Comparison of ENCODE assay signal across 1 cellular context in the genomic region with DNA sequence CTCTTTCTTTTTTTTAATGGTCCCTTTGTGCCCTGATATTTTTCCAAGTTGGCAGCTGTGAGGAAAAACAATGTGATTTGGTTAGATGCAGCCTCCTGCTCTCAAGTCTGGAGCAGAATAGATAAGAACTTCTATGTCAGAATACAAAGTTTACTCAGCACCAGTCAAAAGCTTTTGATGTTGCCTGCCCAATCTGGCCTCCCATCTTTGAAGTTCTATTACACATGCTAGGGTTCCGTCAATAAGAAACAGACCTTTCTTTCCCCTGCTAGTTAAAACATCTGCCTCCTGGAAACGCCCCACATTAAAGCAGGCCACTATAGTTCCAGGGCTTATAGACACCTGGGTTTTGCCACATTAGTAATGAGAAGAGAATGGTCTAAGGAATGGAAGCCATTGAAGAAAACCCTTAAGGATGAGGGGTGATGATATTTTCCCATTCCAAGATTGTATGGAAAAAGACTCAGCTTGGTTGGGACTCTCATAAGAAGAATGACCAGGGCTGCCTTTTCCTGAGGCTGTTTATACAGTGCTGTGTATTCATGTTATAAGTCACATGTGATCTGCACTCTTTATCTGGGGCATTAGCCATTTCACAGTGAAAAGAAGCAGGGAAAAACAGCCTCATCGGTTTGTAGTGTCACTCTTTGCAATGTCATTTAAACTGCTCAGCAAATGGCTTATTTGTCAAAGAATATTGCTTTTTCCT.
TF ChIP-seq lines count a peak whose summit lies in the region.

No MANE protein-coding gene starts in this region.

TF ChIP-seq in HepG2, 621 proteins besides CTCF, POLR2A, EP300 and RAD21 (continued from another document):
- TF ChIP-seq PRDM10 (CRISPR knock-in tag; IDR thresholded peaks at IDR 0.05; ENCODE audit: low read depth): 0 out of 2 replicates have a peak, but pooled peaks have one; percentile 14
- TF ChIP-seq FOXO1 (CRISPR knock-in tag; IDR thresholded peaks at IDR 0.05): peak; percentile 89
- TF ChIP-seq, protein P1, sequence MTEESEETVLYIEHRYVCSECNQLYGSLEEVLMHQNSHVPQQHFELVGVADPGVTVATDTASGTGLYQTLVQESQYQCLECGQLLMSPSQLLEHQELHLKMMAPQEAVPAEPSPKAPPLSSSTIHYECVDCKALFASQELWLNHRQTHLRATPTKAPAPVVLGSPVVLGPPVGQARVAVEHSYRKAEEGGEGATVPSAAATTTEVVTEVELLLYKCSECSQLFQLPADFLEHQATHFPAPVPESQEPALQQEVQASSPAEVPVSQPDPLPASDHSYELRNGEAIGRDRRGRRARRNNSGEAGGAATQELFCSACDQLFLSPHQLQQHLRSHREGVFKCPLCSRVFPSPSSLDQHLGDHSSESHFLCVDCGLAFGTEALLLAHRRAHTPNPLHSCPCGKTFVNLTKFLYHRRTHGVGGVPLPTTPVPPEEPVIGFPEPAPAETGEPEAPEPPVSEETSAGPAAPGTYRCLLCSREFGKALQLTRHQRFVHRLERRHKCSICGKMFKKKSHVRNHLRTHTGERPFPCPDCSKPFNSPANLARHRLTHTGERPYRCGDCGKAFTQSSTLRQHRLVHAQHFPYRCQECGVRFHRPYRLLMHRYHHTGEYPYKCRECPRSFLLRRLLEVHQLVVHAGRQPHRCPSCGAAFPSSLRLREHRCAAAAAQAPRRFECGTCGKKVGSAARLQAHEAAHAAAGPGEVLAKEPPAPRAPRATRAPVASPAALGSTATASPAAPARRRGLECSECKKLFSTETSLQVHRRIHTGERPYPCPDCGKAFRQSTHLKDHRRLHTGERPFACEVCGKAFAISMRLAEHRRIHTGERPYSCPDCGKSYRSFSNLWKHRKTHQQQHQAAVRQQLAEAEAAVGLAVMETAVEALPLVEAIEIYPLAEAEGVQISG (CRISPR knock-in tag; IDR thresholded peaks at IDR 0.05): no peak
- TF ChIP-seq ZNF646 (CRISPR knock-in tag; IDR thresholded peaks at IDR 0.05): peak; percentile 40; the same call in 1 of the 2 replicates
- TF ChIP-seq MED8 (CRISPR knock-in tag; IDR thresholded peaks at IDR 0.05; ENCODE audit: insufficient replicate concordance): peak; percentile 43
- peak; percentile 39; the same call in 1 of the 2 replicates for TF ChIP-seq HNF4G (IDR thresholded peaks at IDR 0.05; ENCODE audit: borderline replicate concordance, low read depth, low read length)
- TF ChIP-seq HNF4G (CRISPR knock-in tag; IDR thresholded peaks at IDR 0.05; ENCODE audit: borderline replicate concordance, low read depth): no peak
- peak; percentile 95 for TF ChIP-seq HMG20A (CRISPR knock-in tag; IDR thresholded peaks at IDR 0.05; ENCODE audit: borderline replicate concordance)
- TF ChIP-seq ZNF382 (CRISPR knock-in tag; IDR thresholded peaks at IDR 0.05; ENCODE audit: borderline replicate concordance): no peak
- peak; percentile 62; the same call in 1 of the 2 replicates for TF ChIP-seq MEIS2 (CRISPR knock-in tag; IDR thresholded peaks at IDR 0.05)
- no peak for TF ChIP-seq ZFP36L1 (CRISPR knock-in tag; IDR thresholded peaks at IDR 0.05)
- TF ChIP-seq ZNF580 (CRISPR knock-in tag; IDR thresholded peaks at IDR 0.05; ENCODE audit: borderline replicate concordance, low read depth): peak; percentile 47; the same call in 1 of the 2 replicates
- TF ChIP-seq ZFP90 (CRISPR knock-in tag; IDR thresholded peaks at IDR 0.05; ENCODE audit: borderline replicate concordance): no peak
- 0 out of 2 replicates have a peak, but pooled peaks have one; percentile 58 for TF ChIP-seq SMYD3 (CRISPR knock-in tag; IDR thresholded peaks at IDR 0.05)
- peak; percentile 87 for TF ChIP-seq ZNF609 (CRISPR knock-in tag; IDR thresholded peaks at IDR 0.05; ENCODE audit: borderline replicate concordance)
- peak; percentile 75; the same call in 1 of the 2 replicates for TF ChIP-seq RCOR2 (CRISPR knock-in tag; IDR thresholded peaks at IDR 0.05)
- TF ChIP-seq PPARG (CRISPR knock-in tag; conservative IDR thresholded peaks at IDR 0.05): peak; percentile 78; the same call in 1 of the 2 replicates
- peak; percentile 40; the same call in 1 of the 2 replicates for TF ChIP-seq THRA (CRISPR knock-in tag; IDR thresholded peaks at IDR 0.05; ENCODE audit: borderline replicate concordance)
- TF ChIP-seq ATRX (CRISPR knock-in tag; IDR thresholded peaks at IDR 0.05; ENCODE audit: borderline replicate concordance): no peak
- TF ChIP-seq ZFP36 (IDR thresholded peaks at IDR 0.05; ENCODE audit: borderline replicate concordance, low read depth, low read length, partially characterized antibody): no peak
- TF ChIP-seq BCL6 (CRISPR knock-in tag; IDR thresholded peaks at IDR 0.05): peak; percentile 89
- TF ChIP-seq REL (CRISPR knock-in tag; conservative IDR thresholded peaks at IDR 0.05): no peak
- TF ChIP-seq ZNF737 (CRISPR knock-in tag; IDR thresholded peaks at IDR 0.05; ENCODE audit: borderline replicate concordance): no peak
- no peak for TF ChIP-seq PHF5A (CRISPR knock-in tag; IDR thresholded peaks at IDR 0.05; ENCODE audit: low read depth, unreplicated experiment)
- TF ChIP-seq, protein P2, sequence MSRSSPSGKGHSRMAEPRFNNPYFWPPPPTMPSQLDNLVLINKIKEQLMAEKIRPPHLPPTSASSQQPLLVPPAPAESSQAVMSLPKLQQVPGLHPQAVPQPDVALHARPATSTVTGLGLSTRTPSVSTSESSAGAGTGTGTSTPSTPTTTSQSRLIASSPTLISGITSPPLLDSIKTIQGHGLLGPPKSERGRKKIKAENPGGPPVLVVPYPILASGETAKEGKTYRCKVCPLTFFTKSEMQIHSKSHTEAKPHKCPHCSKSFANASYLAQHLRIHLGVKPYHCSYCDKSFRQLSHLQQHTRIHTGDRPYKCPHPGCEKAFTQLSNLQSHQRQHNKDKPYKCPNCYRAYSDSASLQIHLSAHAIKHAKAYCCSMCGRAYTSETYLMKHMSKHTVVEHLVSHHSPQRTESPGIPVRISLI (CRISPR knock-in tag; IDR thresholded peaks at IDR 0.05; ENCODE audit: borderline replicate concordance): peak; percentile 76; the same call in 1 of the 2 replicates
- TF ChIP-seq KDM6A (CRISPR knock-in tag; IDR thresholded peaks at IDR 0.05; ENCODE audit: low read depth): peak; percentile 63; the same call in 1 of the 2 replicates
- peak; percentile 90 for TF ChIP-seq FOXA3 (CRISPR knock-in tag; IDR thresholded peaks at IDR 0.05)
- TF ChIP-seq ELF3 (CRISPR knock-in tag; IDR thresholded peaks at IDR 0.05): peak; percentile 62
